12 cellular contexts compared by ENCODE assay signal in genomic region chr2:141109633-141110032, GRCh38.
DNase-seq lines count a peak whose midpoint lies in the region; ATAC-seq and TF ChIP-seq lines count a peak whose summit lies in the region.
"Had no signal": no experiment of that assay in that cellular context is flagged by ENCODE, and none has a peak within 500 bp of the region (broad histone marks: within the 10 kb centered on the region; RNA-seq: fewer than 3 reads in every experiment).

No MANE protein-coding gene starts in this region.

- TF ChIP-seq CTCF in 22Rv1 (IDR thresholded peaks at IDR 0.05): peak; percentile 10; the same call in 1 of the 2 replicates
- TF ChIP-seq CTCF in GM12873 (IDR thresholded peaks at IDR 0.05; ENCODE audit: insufficient read depth, low read depth, low read length, missing control alignments): peak; percentile 12
- peak; percentile 43 for TF ChIP-seq CTCF in fibroblast of pulmonary artery (IDR thresholded peaks at IDR 0.05; ENCODE audit: low read length, missing control alignments)

- H3K9ac ChIP-seq in NT2/D1 (ENCODE audit: insufficient read length, low read depth): no peak overlapping the region

- intact Hi-C loops in aorta (cut with DNase I): no loop called here
- intact Hi-C loops in activated T-helper 1 cell treated with anti-CD3 and anti-CD28 coated beads, Interleukin-12 subunit alpha, Interleukin-12 subunit beta, Interleukin-2, Interleukin-4 antibody, amounts not matched to agents 30 ng/mL and 10 ng/mL and 1 ng/mL, durations not matched to agents 14 hours and 24 hours and 36 hours (cut with micrococcal nuclease): no loop called here

- H3K36me3 Mint-ChIP-seq in activated T-helper 1 cell treated with anti-CD3 and anti-CD28 coated beads, Interleukin-12 subunit alpha, Interleukin-12 subunit beta, Interleukin-2, Interleukin-4 antibody, amounts not matched to agents 30 ng/mL and 10 ng/mL and 1 ng/mL, durations not matched to agents 14 hours and 24 hours and 36 hours (ENCODE audit: low read depth): no peaks in the 10 kb centered on the region

- H3K4me3 Mint-ChIP-seq in activated T-helper 1 cell treated with anti-CD3 and anti-CD28 coated beads, Interleukin-12 subunit alpha, Interleukin-12 subunit beta, Interleukin-2, Interleukin-4 antibody, amounts not matched to agents 30 ng/mL and 10 ng/mL and 1 ng/mL, durations not matched to agents 14 hours and 24 hours and 36 hours: no peak overlapping the region

- H3K36me3 ChIP-seq in NT2/D1 (ENCODE audit: insufficient read depth, insufficient read length, low read length): no peaks in the 10 kb centered on the region
- H3K36me3 ChIP-seq in aorta (ENCODE audit: control insufficient read depth in 1 of 2, insufficient read depth in 2 of 2, low read length in 1 of 2): no peaks in the 10 kb centered on the region

- no peak overlapping the region for H3K27ac Mint-ChIP-seq in activated T-helper 1 cell treated with anti-CD3 and anti-CD28 coated beads, Interleukin-12 subunit alpha, Interleukin-12 subunit beta, Interleukin-2, Interleukin-4 antibody, amounts not matched to agents 30 ng/mL and 10 ng/mL and 1 ng/mL, durations not matched to agents 14 hours and 24 hours and 36 hours
- H3K27ac Mint-ChIP-seq: HFFc6 had no signal

- H3K27me3 ChIP-seq in NT2/D1 (ENCODE audit: insufficient read depth, insufficient read length): no peaks in the 10 kb centered on the region
- no peaks in the 10 kb centered on the region for H3K27me3 ChIP-seq in aorta (ENCODE audit: control insufficient read depth in 1 of 2, insufficient read depth in 2 of 2, low read length in 1 of 2)

- peaks cover 3% of the 10 kb centered on the region for H3K9me3 Mint-ChIP-seq in activated T-helper 1 cell treated with anti-CD3 and anti-CD28 coated beads, Interleukin-12 subunit alpha, Interleukin-12 subunit beta, Interleukin-2, Interleukin-4 antibody, amounts not matched to agents 30 ng/mL and 10 ng/mL and 1 ng/mL, durations not matched to agents 14 hours and 24 hours and 36 hours
- H3K9me3 Mint-ChIP-seq: HFFc6 had no signal

- H3K4me1 ChIP-seq in NT2/D1 (ENCODE audit: insufficient read depth, insufficient read length) (no peaks in the 10 kb centered on the region), aorta (ENCODE audit: control insufficient read depth in 1 of 2, insufficient read depth in 2 of 2, low read length in 2 of 2) (no peaks in the 10 kb centered on the region)

- ATAC-seq in aorta (ENCODE audit: low FRiP score): no peak
- ATAC-seq: mucosa of descending colon had no signal

- peak; percentile 2 for DNase-seq in NT2/D1 (ENCODE audit: low read depth, low spot score)
- peak; percentile 5 for DNase-seq in fibroblast of pulmonary artery (ENCODE audit: low read depth)
- DNase-seq in aorta: no peak
- no peak for DNase-seq in HuH-7.5 (ENCODE audit: low spot score)
- DNase-seq in activated effector memory CD4-positive, alpha-beta T cell treated with Interleukin-2 at 50 U/mL for 16 hours: no peak
- no peak for DNase-seq in activated T-helper 1 cell treated with anti-CD3 and anti-CD28 coated beads, Interleukin-12 subunit alpha, Interleukin-12 subunit beta, Interleukin-2, Interleukin-4 antibody, amounts not matched to agents 30 ng/mL and 10 ng/mL and 1 ng/mL, durations not matched to agents 14 hours and 24 hours and 36 hours (ENCODE audit: low spot score)
- DNase-seq: amygdala; HFFc6; mucosa of descending colon; stimulated activated CD4-positive, alpha-beta T cell treated with anti-CD3 and anti-CD28 coated beads, Interleukin-1b, Interleukin-23, amount 100 ng/mL, for 48 hours had no signal

- no peaks in the 10 kb centered on the region for H3K4me1 Mint-ChIP-seq in activated T-helper 1 cell treated with anti-CD3 and anti-CD28 coated beads, Interleukin-12 subunit alpha, Interleukin-12 subunit beta, Interleukin-2, Interleukin-4 antibody, amounts not matched to agents 30 ng/mL and 10 ng/mL and 1 ng/mL, durations not matched to agents 14 hours and 24 hours and 36 hours (ENCODE audit: low read depth)

- no peaks in the 10 kb centered on the region for H3K27me3 Mint-ChIP-seq in activated T-helper 1 cell treated with anti-CD3 and anti-CD28 coated beads, Interleukin-12 subunit alpha, Interleukin-12 subunit beta, Interleukin-2, Interleukin-4 antibody, amounts not matched to agents 30 ng/mL and 10 ng/mL and 1 ng/mL, durations not matched to agents 14 hours and 24 hours and 36 hours (ENCODE audit: insufficient read depth)

- H3K4me3 ChIP-seq in NT2/D1 (ENCODE audit: insufficient read length, low read depth) (no peak overlapping the region), fibroblast of pulmonary artery (replicated peaks; ENCODE audit: low read depth, low read length) (no peak overlapping the region), aorta (ENCODE audit: low read length in 2 of 2) (no peak overlapping the region)
- H3K4me3 ChIP-seq: mucosa of descending colon had no signal

- 0 out of 2 replicates have a peak, but pooled peaks cover 5% of the 10 kb centered on the region for H3K9me3 ChIP-seq in NT2/D1 (ENCODE audit: insufficient read depth, low read length)
- H3K9me3 ChIP-seq in aorta (ENCODE audit: control insufficient read depth, low read length): no peaks in the 10 kb centered on the region
- H3K9me3 ChIP-seq: mucosa of descending colon had no signal

- H3K27ac ChIP-seq in 22Rv1: no peak overlapping the region
- H3K27ac ChIP-seq in aorta (ENCODE audit: low read depth in 1 of 2, low read length in 2 of 2): no peak overlapping the region

Comparison
In these comparisons a context has a peak if more than half of its experiments do, and no peak if none do; other contexts are left out.
1. DNase-seq: peak in NT2/D1 (single experiment) and fibroblast of pulmonary artery (single experiment); none in aorta (0 of 2), HuH-7.5 (single experiment), activated effector memory CD4-positive, alpha-beta T cell treated with Interleukin-2 at 50 U/mL for 16 hours (single experiment) and activated T-helper 1 cell treated with anti-CD3 and anti-CD28 coated beads, Interleukin-12 subunit alpha, Interleukin-12 subunit beta, Interleukin-2, Interleukin-4 antibody, amounts not matched to agents 30 ng/mL and 10 ng/mL and 1 ng/mL, durations not matched to agents 14 hours and 24 hours and 36 hours (single experiment).
2. Peak in every context shown above with its lines, with median percentiles within 50 percentile points of each other: CTCF ChIP-seq.